Comparison of ENCODE assay signal across 21 cellular contexts in the genomic region with DNA sequence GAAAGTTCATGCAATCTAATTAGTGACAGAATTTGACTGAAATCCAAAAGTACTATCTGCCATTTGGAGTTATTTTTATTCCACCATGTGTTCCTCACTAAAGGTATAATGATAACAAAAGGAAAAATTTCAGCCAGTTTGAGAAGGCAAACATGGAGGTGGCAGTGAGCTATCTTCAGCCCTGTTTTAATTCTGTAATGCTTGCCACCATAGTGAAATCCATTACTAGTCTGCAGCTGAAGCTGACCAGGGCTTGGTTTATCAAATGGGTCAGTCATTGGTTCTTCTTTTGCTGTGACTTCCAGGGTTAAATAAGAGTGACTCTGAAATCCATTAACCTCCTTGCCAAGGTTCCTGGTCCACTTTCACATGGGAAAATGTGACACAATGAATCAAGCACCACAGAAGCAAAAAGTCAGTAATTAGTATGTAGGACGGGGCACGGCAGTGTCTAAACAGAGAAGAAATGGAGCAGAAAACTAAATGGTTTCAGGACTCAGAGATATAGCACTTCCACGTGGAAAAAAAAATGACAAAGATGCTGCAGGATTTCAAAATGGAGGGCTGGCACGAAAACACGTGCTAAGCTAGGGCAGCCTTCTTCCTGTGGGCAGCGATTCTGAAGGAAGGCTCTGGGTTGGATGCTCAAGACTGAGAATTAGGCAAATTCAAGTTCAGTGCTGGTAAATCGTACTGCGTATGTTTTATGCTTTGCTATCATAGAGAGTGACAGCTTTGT.
"Had no signal": no experiment of that assay in that cellular context is flagged by ENCODE, and none has a peak within 500 bp of the region (broad histone marks: within the 10 kb centered on the region; RNA-seq: fewer than 3 reads in every experiment).

No MANE protein-coding gene starts in this region.

- H3K27me3 Mint-ChIP-seq: type B pancreatic cell had no signal

- H3K27me3 ChIP-seq: dorsolateral prefrontal cortex, gastroesophageal sphincter, pancreas, sigmoid colon, suprapubic skin, thyroid gland had no signal

- H3K4me3 ChIP-seq: dorsolateral prefrontal cortex, gastroesophageal sphincter, pancreas, prostate gland, sigmoid colon, skin epidermis, suprapubic skin, thyroid gland had no signal

- H3K27ac ChIP-seq: gastroesophageal sphincter, pancreas, prostate gland, sigmoid colon, suprapubic skin, thyroid gland had no signal

- H3K27ac Mint-ChIP-seq: natural killer cell, type B pancreatic cell had no signal

- H3K9me3 Mint-ChIP-seq: natural killer cell, type B pancreatic cell had no signal

- H3K9me3 ChIP-seq: gastroesophageal sphincter, pancreas, prostate gland, sigmoid colon, suprapubic skin, thyroid gland had no signal

- DNase-seq: cortex of kidney; dorsolateral prefrontal cortex; effector CD8-positive, alpha-beta T cell; glutamatergic neuron; islet precursor cell; mammary epithelial cell; natural killer cell; occipital lobe; pancreas; sigmoid colon; stimulated activated CD4-positive, alpha-beta T cell treated with anti-CD3 and anti-CD28 coated beads, Interleukin-12 subunit alpha, Interleukin-12 subunit beta, amount 100 ng/mL, for 4 hours; stimulated activated CD4-positive, alpha-beta T cell treated with anti-CD3 and anti-CD28 coated beads, Interleukin-2, amount 100 ng/mL, for 48 hours; stimulated activated naive CD8-positive, alpha-beta T cell treated with anti-CD3 and anti-CD28 coated beads, Interleukin-15, Interleukin-2, amounts not matched to agents 100 U/mL and 50 U/mL, for 24 hours; thyroid gland had no signal

- H3K4me3 Mint-ChIP-seq: natural killer cell, type B pancreatic cell had no signal

- H3K36me3 ChIP-seq: pancreas, prostate gland, suprapubic skin, thyroid gland had no signal

- ATAC-seq: esophagus mucosa; gastroesophageal sphincter; left lobe of liver; natural killer cell; pancreas; stimulated activated naive CD8-positive, alpha-beta T cell treated with anti-CD3 and anti-CD28 coated beads, Interleukin-15, Interleukin-2, amounts not matched to agents 100 U/mL and 50 U/mL, for 24 hours had no signal

- H3K4me1 ChIP-seq: pancreas, prostate gland had no signal
